In genomic region chr2:160338891-160339290, GRCh38 we compare ENCODE assay signal across 13 cellular contexts.
DNase-seq lines count a peak whose midpoint lies in the region; ATAC-seq and TF ChIP-seq lines count a peak whose summit lies in the region.
"Had no signal": no experiment of that assay in that cellular context is flagged by ENCODE, and none has a peak within 500 bp of the region (broad histone marks: within the 10 kb centered on the region; RNA-seq: fewer than 3 reads in every experiment).

No MANE protein-coding gene starts in this region.

- H3K4me1 ChIP-seq in SK-N-SH (ENCODE audit: control insufficient read depth in 1 of 2, insufficient read depth in 2 of 2, low read depth in 1 of 2, low read length in 1 of 2) = peaks cover 20 to 51% of the 10 kb centered on the region in 2 experiments; a peak in 3 of 4 replicates
- H3K4me1 ChIP-seq: HAP-1 had no signal

- WGBS in SK-N-SH (ENCODE audit: low lambda C conversion rate) = 58% methylated on average over 2 of the region's 2 CpGs

- no peak overlapping the region for H3K4me3 ChIP-seq in SK-N-SH (ENCODE audit: low read depth in 2 of 2, low read length in 1 of 2)
- H3K4me3 ChIP-seq: HAP-1 had no signal

- H3K79me2 ChIP-seq in SK-N-SH (ENCODE audit: insufficient read depth) = peaks cover 100% of the 10 kb centered on the region

- no peak overlapping the region for H2AFZ ChIP-seq in SK-N-SH (ENCODE audit: low read depth)

- no peaks in the 10 kb centered on the region for H3K9me3 Mint-ChIP-seq in osteocyte (ENCODE audit: unreplicated experiment)
- H3K9me3 Mint-ChIP-seq: activated T-helper 1 cell treated with anti-CD3 and anti-CD28 coated beads, Interleukin-12 subunit alpha, Interleukin-12 subunit beta, Interleukin-2, Interleukin-4 antibody, amounts not matched to agents 30 ng/mL and 10 ng/mL and 1 ng/mL, durations not matched to agents 14 hours and 24 hours and 36 hours; WTC11 had no signal

- TF ChIP-seq RAD21 in SK-N-SH (IDR thresholded peaks at IDR 0.05; ENCODE audit: low read length) = no peak

- H3K9me3 ChIP-seq in SK-N-SH = no peaks in the 10 kb centered on the region
- H3K9me3 ChIP-seq: HAP-1 had no signal

- H3K27me3 ChIP-seq in SK-N-SH (ENCODE audit: insufficient read depth) = no peaks in the 10 kb centered on the region

- ATAC-seq in Right ventricle myocardium superior (ENCODE audit: poor library complexity) (peak; percentile 70), HG03571 (IDR thresholded peaks at IDR 0.05; ENCODE audit: unreplicated experiment) (no peak)
- ATAC-seq: WTC11 had no signal

- H3K4me3 Mint-ChIP-seq in osteocyte (ENCODE audit: unreplicated experiment) = no peak overlapping the region
- H3K4me3 Mint-ChIP-seq: activated T-helper 1 cell treated with anti-CD3 and anti-CD28 coated beads, Interleukin-12 subunit alpha, Interleukin-12 subunit beta, Interleukin-2, Interleukin-4 antibody, amounts not matched to agents 30 ng/mL and 10 ng/mL and 1 ng/mL, durations not matched to agents 14 hours and 24 hours and 36 hours; B cell; WTC11 had no signal

- DNase-seq in AG20443 (ENCODE audit: low spot score) (peak; percentile 50), SK-N-SH (no peak), Right ventricle myocardium superior (peak; percentile 57), osteocyte (ENCODE audit: extremely low spot score, unreplicated experiment) (no peak), DMS79 treated with DMSO at 0.1 percent for 48 hours (lab: John Stamatoyannopoulos, UW) (no peak), inferior parietal cortex (ENCODE audit: extremely low spot score) (no peak)
- DNase-seq in stimulated activated CD4-positive, alpha-beta T cell treated with anti-CD3 and anti-CD28 coated beads, Interleukin-2, amount 100 ng/mL, for 48 hours = no peak
- DNase-seq: Karpas-422 had no signal

- H3K27ac Mint-ChIP-seq in osteocyte (ENCODE audit: unreplicated experiment) = peak overlapping the region; percentile 74
- H3K27ac Mint-ChIP-seq: activated T-helper 1 cell treated with anti-CD3 and anti-CD28 coated beads, Interleukin-12 subunit alpha, Interleukin-12 subunit beta, Interleukin-2, Interleukin-4 antibody, amounts not matched to agents 30 ng/mL and 10 ng/mL and 1 ng/mL, durations not matched to agents 14 hours and 24 hours and 36 hours; B cell; WTC11 had no signal

- no peak overlapping the region; the same call in 1 of the 2 replicates for H3K9ac ChIP-seq in SK-N-SH

- H3K36me3 ChIP-seq in SK-N-SH (replicated peaks in 1 of 2; ENCODE audit: control insufficient read depth in 1 of 2, insufficient read depth in 2 of 2, low read length in 1 of 2) = peaks cover 2 to 7% of the 10 kb centered on the region in 2 experiments
- H3K36me3 ChIP-seq: HAP-1 had no signal

- peaks cover 24% of the 10 kb centered on the region for H3K36me3 Mint-ChIP-seq in osteocyte (ENCODE audit: unreplicated experiment)
- H3K36me3 Mint-ChIP-seq: WTC11 had no signal

- no peaks in the 10 kb centered on the region for H3K27me3 Mint-ChIP-seq in osteocyte (ENCODE audit: unreplicated experiment)
- H3K27me3 Mint-ChIP-seq: B cell had no signal

- H3K4me2 ChIP-seq in SK-N-SH = 0 out of 2 replicates have a peak overlapping the region, but pooled peaks have one; percentile 2

- H4K20me1 ChIP-seq in SK-N-SH (ENCODE audit: insufficient read depth) = peaks cover 78% of the 10 kb centered on the region

- TF ChIP-seq CTCF in SK-N-SH (IDR thresholded peaks at IDR 0.05) (no peak), osteocyte (IDR thresholded peaks at IDR 0.05) (no peak)

- POLR2A ChIA-PET in SK-N-SH (lab: Yijun Ruan, JAX) = no interaction called here

- peak overlapping the region; percentile 39 to 52; a peak in 2 of 4 replicates for H3K27ac ChIP-seq in SK-N-SH (ENCODE audit: low read depth in 2 of 2, low read length in 1 of 2)

- TF ChIP-seq EP300 in SK-N-SH (IDR thresholded peaks at IDR 0.05; ENCODE audit: borderline replicate concordance in 1 of 2, low read depth in 1 of 2, low read length in 1 of 2) = no peak

- CTCF ChIA-PET in SK-N-SH (lab: Yijun Ruan, JAX) = interaction anchor here (0.6 to 2.4 kb wide), 6 partner anchors 14 to 725 kb away, joined by 3 to 7 read pairs (median 4); no protein-coding TSS in a partner anchor

- peaks cover 77% of the 10 kb centered on the region for H3K4me1 Mint-ChIP-seq in osteocyte (ENCODE audit: unreplicated experiment)

- peaks cover 22% of the 10 kb centered on the region for H3F3A ChIP-seq in SK-N-SH (replicated peaks; ENCODE audit: insufficient read depth)

- intact Hi-C loops in Right ventricle myocardium superior (cut with DNase I) = no loop called here

- no peaks in the 10 kb centered on the region for H3K9me2 ChIP-seq in SK-N-SH

TF ChIP-seq in SK-N-SH, 30 proteins besides CTCF, POLR2A, EP300 and RAD21:
- no peak for TF ChIP-seq JUND (IDR thresholded peaks at IDR 0.05)

Comparison
In these comparisons a context has a peak if more than half of its experiments do, and no peak if none do; other contexts are left out.
1. DNase-seq: peak in AG20443 (single experiment) and Right ventricle myocardium superior (single experiment); none in SK-N-SH (single experiment), osteocyte (single experiment), stimulated activated CD4-positive, alpha-beta T cell treated with anti-CD3 and anti-CD28 coated beads, Interleukin-2, amount 100 ng/mL, for 48 hours (0 of 2), DMS79 treated with DMSO at 0.1 percent for 48 hours (single experiment) and inferior parietal cortex (single experiment).